12 cellular contexts compared by ENCODE assay signal in the genomic region with DNA sequence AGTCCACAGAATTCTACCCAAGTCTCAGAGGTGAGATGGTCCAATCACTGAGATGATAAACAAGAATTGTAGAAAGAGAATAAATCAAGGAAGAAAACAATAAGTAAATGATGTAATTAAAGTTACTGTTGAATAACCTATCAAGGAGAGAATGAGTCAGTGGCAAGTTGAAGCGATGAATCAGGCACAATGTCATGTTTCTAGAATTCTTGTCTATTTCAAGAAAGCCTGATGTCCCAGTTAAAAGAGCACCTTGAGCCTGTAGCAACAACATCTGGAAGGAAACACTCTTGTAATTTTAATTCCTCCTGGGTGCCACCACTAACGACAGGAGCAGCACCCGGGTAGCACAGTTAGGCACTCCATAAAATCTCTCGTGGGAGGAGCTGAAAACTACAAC.
DNase-seq lines count a peak whose midpoint lies in the region; ATAC-seq, FAIRE-seq and TF ChIP-seq lines count a peak whose summit lies in the region.
"Had no signal": no experiment of that assay in that cellular context is flagged by ENCODE, and none has a peak within 500 bp of the region (broad histone marks: within the 10 kb centered on the region; RNA-seq: fewer than 3 reads in every experiment).

No MANE protein-coding gene starts in this region.

- H3K9me3 ChIP-seq in breast epithelium (no peaks in the 10 kb centered on the region), keratinocyte (ENCODE audit: control insufficient read depth, low read depth, low read length) (peaks cover 8% of the 10 kb centered on the region), vagina (no peaks in the 10 kb centered on the region), prostate gland (no peaks in the 10 kb centered on the region)
- H3K9me3 ChIP-seq: right atrium auricular region had no signal

- no peak overlapping the region for H3K4me3 ChIP-seq in breast epithelium
- H3K4me3 ChIP-seq in keratinocyte (ENCODE audit: control insufficient read depth in 2 of 3, extremely low read depth in 1 of 3, insufficient read depth in 2 of 3, low read depth in 1 of 3, low read length in 3 of 3): peak overlapping the region in 2 of 3 experiments; percentile 53 to 60
- no peak overlapping the region for H3K4me3 ChIP-seq in vagina
- no peak overlapping the region for H3K4me3 ChIP-seq in prostate gland
- H3K4me3 ChIP-seq: right atrium auricular region had no signal

- no peaks in the 10 kb centered on the region for H3K9me1 ChIP-seq in keratinocyte (ENCODE audit: control insufficient read depth, extremely low read depth, insufficient read depth, low read length)

- H2AFZ ChIP-seq in keratinocyte (ENCODE audit: control insufficient read depth, low read length): peak overlapping the region; percentile 3

- BruUV-seq in MCF 10A (replicated peaks; lab: Mats Ljungman, UMichigan): TSS peak; percentile 93

- intact Hi-C loops in MCF 10A (cut with micrococcal nuclease): no loop called here
- intact Hi-C loops in breast epithelium (cut with DNase I; ENCODE audit: low total_unique reads): no loop called here
- intact Hi-C loops in vagina (cut with DNase I): no loop called here
- intact Hi-C loops in prostate gland (cut with DNase I): no loop called here

- H3K4me3 Mint-ChIP-seq in MCF 10A (ENCODE audit: unreplicated experiment): peak overlapping the region; percentile 39
- no peak overlapping the region for H3K4me3 Mint-ChIP-seq in activated naive CD8-positive, alpha-beta T cell treated with anti-CD3 and anti-CD28 coated beads, Interleukin-2, amount 50 U/mL, for 24 hours

- POLR2A ChIA-PET in MCF 10A (lab: Yijun Ruan, JAX): interaction anchor here (0.7 to 1.4 kb wide), 2 partner anchors 28 to 35 kb away, joined by 3 to 4 read pairs; no protein-coding TSS in a partner anchor

- DNase-seq in MCF 10A (ENCODE audit: unreplicated experiment) (peak; percentile 73), breast epithelium (ENCODE audit: low spot score in 2 of 2) (no peak), keratinocyte (ENCODE audit: low read depth, low spot score) (peak; percentile 36), vagina (ENCODE audit: extremely low spot score in 2 of 2) (no peak), NCI-H1417 (lab: John Stamatoyannopoulos, UW) (no peak), prostate gland (ENCODE audit: low spot score) (no peak)
- no peak for DNase-seq in activated naive CD8-positive, alpha-beta T cell treated with anti-CD3 and anti-CD28 coated beads, Interleukin-2, amount 50 U/mL, for 24 hours
- DNase-seq: NCI-H1048; stimulated activated CD4-positive, alpha-beta T cell treated with anti-CD3 and anti-CD28 coated beads, Interleukin-4, amount 100 ng/mL, for 24 hours had no signal

- no peaks in the 10 kb centered on the region for H3K79me2 ChIP-seq in keratinocyte (ENCODE audit: control insufficient read depth, insufficient read depth, low read length)

- peak; percentile 63 for FAIRE-seq in keratinocyte (lab: Jason Lieb, UNC)
- FAIRE-seq: endothelial cell of umbilical vein had no signal

- TF ChIP-seq POLR2A in breast epithelium (IDR thresholded peaks at IDR 0.05): no peak
- TF ChIP-seq POLR2A in vagina (IDR thresholded peaks at IDR 0.05): no peak
- TF ChIP-seq POLR2A in prostate gland (IDR thresholded peaks at IDR 0.05): no peak

- H3K4me1 ChIP-seq in breast epithelium (no peaks in the 10 kb centered on the region), keratinocyte (ENCODE audit: control insufficient read depth, extremely low read depth, insufficient read depth, low read length) (peaks cover 20% of the 10 kb centered on the region), vagina (peaks cover 5% of the 10 kb centered on the region), prostate gland (replicated peaks) (no peaks in the 10 kb centered on the region)

- peaks cover 16% of the 10 kb centered on the region for H3K9me3 Mint-ChIP-seq in MCF 10A (ENCODE audit: unreplicated experiment)
- no peaks in the 10 kb centered on the region for H3K9me3 Mint-ChIP-seq in activated naive CD8-positive, alpha-beta T cell treated with anti-CD3 and anti-CD28 coated beads, Interleukin-2, amount 50 U/mL, for 24 hours

- H3K9ac ChIP-seq in keratinocyte (ENCODE audit: control insufficient read depth, extremely low read depth, insufficient read depth, low read length): peak overlapping the region; percentile 72

- CTCF ChIA-PET in MCF 10A (lab: Yijun Ruan, JAX): interaction anchor here (0.6 to 1.5 kb wide), 3 partner anchors 28 to 365 kb away, joined by 3 to 5 read pairs (median 3); no protein-coding TSS in a partner anchor

- H3K27ac ChIP-seq in breast epithelium: no peak overlapping the region
- peak overlapping the region; percentile 99 for H3K27ac ChIP-seq in keratinocyte (ENCODE audit: control insufficient read depth, insufficient read depth, low read length)
- peak overlapping the region; percentile 54 for H3K27ac ChIP-seq in vagina
- no peak overlapping the region for H3K27ac ChIP-seq in prostate gland
- H3K27ac ChIP-seq: right atrium auricular region had no signal

- 64% methylated on average over 4 of the region's 4 CpGs for WGBS in prostate gland

- no peak for TF ChIP-seq CTCF in MCF 10A (IDR thresholded peaks at IDR 0.05; ENCODE audit: unreplicated experiment)
- TF ChIP-seq CTCF in breast epithelium (IDR thresholded peaks at IDR 0.05): no peak
- TF ChIP-seq CTCF in keratinocyte (optimal IDR thresholded peaks at IDR 0.05 in 1 of 3, IDR thresholded peaks at IDR 0.05 in 1 of 3, conservative IDR thresholded peaks at IDR 0.05 in 1 of 3; ENCODE audit: extremely low read depth in 1 of 3, insufficient read depth in 2 of 3, low read length in 3 of 3): no peak
- TF ChIP-seq CTCF in vagina (IDR thresholded peaks at IDR 0.05): no peak
- TF ChIP-seq CTCF in prostate gland (IDR thresholded peaks at IDR 0.05): no peak

- H3K27me3 ChIP-seq in breast epithelium (no peaks in the 10 kb centered on the region), keratinocyte (ENCODE audit: control insufficient read depth, extremely low read depth, insufficient read depth, low read length) (no peaks in the 10 kb centered on the region), vagina (no peaks in the 10 kb centered on the region), prostate gland (replicated peaks; ENCODE audit: insufficient read depth) (no peaks in the 10 kb centered on the region)
- H3K27me3 ChIP-seq: right atrium auricular region had no signal

- peak; percentile 65 for ATAC-seq in activated naive CD8-positive, alpha-beta T cell treated with anti-CD3 and anti-CD28 coated beads, Interleukin-2, amount 50 U/mL, for 24 hours
- no peak for ATAC-seq in GM18511 (IDR thresholded peaks at IDR 0.05; ENCODE audit: unreplicated experiment)

- peak overlapping the region; percentile 98 for H3K27ac Mint-ChIP-seq in MCF 10A (ENCODE audit: low read depth, unreplicated experiment)
- H3K27ac Mint-ChIP-seq in activated naive CD8-positive, alpha-beta T cell treated with anti-CD3 and anti-CD28 coated beads, Interleukin-2, amount 50 U/mL, for 24 hours: peak overlapping the region; percentile 80

- no peaks in the 10 kb centered on the region for H3K36me3 Mint-ChIP-seq in MCF 10A (ENCODE audit: insufficient read depth, unreplicated experiment)
- peaks cover 1% of the 10 kb centered on the region for H3K36me3 Mint-ChIP-seq in activated naive CD8-positive, alpha-beta T cell treated with anti-CD3 and anti-CD28 coated beads, Interleukin-2, amount 50 U/mL, for 24 hours (ENCODE audit: low read depth)

- peak overlapping the region; percentile 85 for H3K4me2 ChIP-seq in keratinocyte (ENCODE audit: control insufficient read depth, extremely low read depth, insufficient read depth, low read depth, low read length)

- dilution Hi-C loops in keratinocyte (cut with MboI; ENCODE audit: extremely low pct_ligation_motif_present, low sequenced_read_pairs): no loop called here

- no peaks in the 10 kb centered on the region for H4K20me1 ChIP-seq in keratinocyte (ENCODE audit: control insufficient read depth, extremely low read depth, insufficient read depth, low read length)

- no peaks in the 10 kb centered on the region for H3K27me3 Mint-ChIP-seq in MCF 10A (ENCODE audit: insufficient read depth, unreplicated experiment)
- H3K27me3 Mint-ChIP-seq in activated naive CD8-positive, alpha-beta T cell treated with anti-CD3 and anti-CD28 coated beads, Interleukin-2, amount 50 U/mL, for 24 hours: peaks cover 15% of the 10 kb centered on the region

- no peaks in the 10 kb centered on the region for H3K36me3 ChIP-seq in breast epithelium
- H3K36me3 ChIP-seq in keratinocyte (ENCODE audit: control insufficient read depth in 2 of 2, extremely low read depth in 1 of 2, insufficient read depth in 2 of 2, low read length in 2 of 2): no peaks in the 10 kb centered on the region
- no peaks in the 10 kb centered on the region for H3K36me3 ChIP-seq in vagina
- H3K36me3 ChIP-seq in prostate gland: no peaks in the 10 kb centered on the region
- H3K36me3 ChIP-seq: right atrium auricular region had no signal

- peaks cover 16% of the 10 kb centered on the region for H3K4me1 Mint-ChIP-seq in MCF 10A (ENCODE audit: insufficient read depth, unreplicated experiment)
- peaks cover 15% of the 10 kb centered on the region for H3K4me1 Mint-ChIP-seq in activated naive CD8-positive, alpha-beta T cell treated with anti-CD3 and anti-CD28 coated beads, Interleukin-2, amount 50 U/mL, for 24 hours

Comparison
In these comparisons a context has a peak if more than half of its experiments do, and no peak if none do; other contexts are left out.
1. DNase-seq: peak in MCF 10A (single experiment) and keratinocyte (single experiment); none in breast epithelium (0 of 2), activated naive CD8-positive, alpha-beta T cell treated with anti-CD3 and anti-CD28 coated beads, Interleukin-2, amount 50 U/mL, for 24 hours (single experiment), vagina (0 of 2), NCI-H1417 (0 of 3) and prostate gland (single experiment).
2. H3K27ac ChIP-seq: peak in keratinocyte (single experiment) and vagina (single experiment); none in breast epithelium (0 of 2) and prostate gland (0 of 2).
3. H3K4me3 ChIP-seq: peak in keratinocyte (2 of 3); none in breast epithelium (0 of 3), vagina (0 of 2) and prostate gland (0 of 2).